11 cellular contexts compared by ENCODE assay signal in the genomic region with DNA sequence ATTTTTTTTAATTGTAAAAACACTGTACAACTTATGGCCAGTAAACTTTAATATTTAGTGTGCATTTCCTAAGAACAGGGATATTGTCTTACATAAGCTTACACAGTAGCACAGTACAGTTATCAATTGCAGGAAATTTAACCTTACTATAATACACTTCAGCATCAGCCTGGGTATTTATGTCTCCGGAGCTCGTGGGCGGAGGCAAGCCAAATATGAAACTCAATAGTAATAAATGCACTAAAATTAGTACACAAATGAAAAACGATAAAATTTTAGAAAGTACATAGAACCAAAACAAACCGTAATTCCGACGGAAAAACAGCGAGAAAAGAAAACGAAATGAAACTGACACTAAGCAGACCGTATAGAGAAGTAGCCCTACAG.
DNase-seq lines count a peak whose midpoint lies in the region; ATAC-seq and TF ChIP-seq lines count a peak whose summit lies in the region.
"Had no signal": no experiment of that assay in that cellular context is flagged by ENCODE, and none has a peak within 500 bp of the region (broad histone marks: within the 10 kb centered on the region; RNA-seq: fewer than 3 reads in every experiment).

No MANE protein-coding gene starts in this region.

- H3K4me3 Mint-ChIP-seq in activated CD4-positive, alpha-beta T cell treated with anti-CD3 and anti-CD28 coated beads, Interleukin-2, amount 10 ng/mL, durations not matched to agents 7 days and 5 days, result peak overlapping the region; percentile 84
- H3K4me3 Mint-ChIP-seq in endothelial cell (ENCODE audit: unreplicated experiment), result no peak overlapping the region

- ATAC-seq in left lung, result no peak

- H3K4me1 ChIP-seq in ACC112 (ENCODE audit: control insufficient read depth, insufficient read depth, low read length, unreplicated experiment) (peaks cover 15% of the 10 kb centered on the region), left lung (peaks cover 8 to 33% of the 10 kb centered on the region in 2 donors)
- H3K4me1 ChIP-seq: testis had no signal

- CTCF ChIA-PET in activated CD4-positive, alpha-beta T cell treated with anti-CD3 and anti-CD28 coated beads, Interleukin-2, amount 10 ng/mL, durations not matched to agents 7 days and 5 days (lab: Charles Lee), result interaction anchor here (0.8 to 4.2 kb wide), 12 partner anchors 9 to 365 kb away, joined by 3 to 21 read pairs (median 4); no protein-coding TSS in a partner anchor

- POLR2A ChIA-PET in activated CD4-positive, alpha-beta T cell treated with anti-CD3 and anti-CD28 coated beads, Interleukin-2, amount 10 ng/mL, durations not matched to agents 7 days and 5 days (lab: Charles Lee), result no interaction called here

- peaks cover 46% of the 10 kb centered on the region for H3K4me1 Mint-ChIP-seq in activated CD4-positive, alpha-beta T cell treated with anti-CD3 and anti-CD28 coated beads, Interleukin-2, amount 10 ng/mL, durations not matched to agents 7 days and 5 days
- H3K4me1 Mint-ChIP-seq in endothelial cell (ENCODE audit: unreplicated experiment), result peaks cover 13% of the 10 kb centered on the region

- H3K27me3 ChIP-seq in ACC112 (ENCODE audit: insufficient read depth, low read length) (no peaks in the 10 kb centered on the region), left lung (peaks cover 61 to 98% of the 10 kb centered on the region in 2 donors)
- H3K27me3 ChIP-seq: testis had no signal

- H3K36me3 ChIP-seq in ACC112 (ENCODE audit: insufficient read depth, low read length) (no peaks in the 10 kb centered on the region), left lung (no peaks in the 10 kb centered on the region)

- peaks cover 0 to 8% of the 10 kb centered on the region in 2 donors for H3K9me3 ChIP-seq in left lung
- H3K9me3 ChIP-seq: testis had no signal

- peaks cover 2% of the 10 kb centered on the region for H3K27me3 Mint-ChIP-seq in activated CD4-positive, alpha-beta T cell treated with anti-CD3 and anti-CD28 coated beads, Interleukin-2, amount 10 ng/mL, durations not matched to agents 7 days and 5 days
- peaks cover 3% of the 10 kb centered on the region for H3K27me3 Mint-ChIP-seq in endothelial cell (ENCODE audit: unreplicated experiment)

- H3K4me3 ChIP-seq in ACC112 (ENCODE audit: low read depth, low read length), result peak overlapping the region; percentile 46
- peak overlapping the region in 1 of 2 donors; percentile 50 for H3K4me3 ChIP-seq in left lung

- peak overlapping the region; percentile 100 for H3K27ac Mint-ChIP-seq in activated CD4-positive, alpha-beta T cell treated with anti-CD3 and anti-CD28 coated beads, Interleukin-2, amount 10 ng/mL, durations not matched to agents 7 days and 5 days
- no peak overlapping the region for H3K27ac Mint-ChIP-seq in endothelial cell (ENCODE audit: unreplicated experiment)

- no peaks in the 10 kb centered on the region for H3K9me3 Mint-ChIP-seq in activated CD4-positive, alpha-beta T cell treated with anti-CD3 and anti-CD28 coated beads, Interleukin-2, amount 10 ng/mL, durations not matched to agents 7 days and 5 days
- H3K9me3 Mint-ChIP-seq in endothelial cell (ENCODE audit: unreplicated experiment), result no peaks in the 10 kb centered on the region

- in situ Hi-C loops in GM13977 (cut with MboI; ENCODE audit: low pct_unique_long_range_greater_than_20kb, low sequenced_read_pairs, unreplicated experiment), result no loop called here

- no peaks in the 10 kb centered on the region for H3K79me2 ChIP-seq in ACC112 (ENCODE audit: control insufficient read depth, insufficient read depth, low read length, unreplicated experiment)

- TF ChIP-seq CTCF in GM20000 (IDR thresholded peaks at IDR 0.05; ENCODE audit: extremely low read depth, missing control alignments) (no peak), left lung (IDR thresholded peaks at IDR 0.05) (no peak), GM13977 (IDR thresholded peaks at IDR 0.05; ENCODE audit: extremely low read depth, insufficient read depth, missing control alignments) (no peak), endothelial cell (IDR thresholded peaks at IDR 0.05; ENCODE audit: unreplicated experiment) (no peak)

- H2AFZ ChIP-seq in ACC112 (ENCODE audit: low read length, unreplicated experiment), result peak overlapping the region; percentile 87

- H3K27ac ChIP-seq in ACC112 (ENCODE audit: low read depth, low read length), result peak overlapping the region; percentile 94
- H3K27ac ChIP-seq in left lung, result peak overlapping the region; percentile 86 to 100

- peaks cover 7% of the 10 kb centered on the region for H3K36me3 Mint-ChIP-seq in activated CD4-positive, alpha-beta T cell treated with anti-CD3 and anti-CD28 coated beads, Interleukin-2, amount 10 ng/mL, durations not matched to agents 7 days and 5 days (ENCODE audit: low read depth)
- H3K36me3 Mint-ChIP-seq in endothelial cell (ENCODE audit: low read depth, unreplicated experiment), result peaks cover 4% of the 10 kb centered on the region

- DNase-seq in GM20000 (ENCODE audit: low spot score) (peak; percentile 22), left lung (no peak), cerebellar nuclear complex (lab: John Stamatoyannopoulos, UW) (no peak), GM13977 (ENCODE audit: low spot score) (no peak), endothelial cell (ENCODE audit: low spot score) (no peak), NCI-H1694 (lab: John Stamatoyannopoulos, UW) (no peak)
- DNase-seq in activated CD4-positive, alpha-beta T cell treated with anti-CD3 and anti-CD28 coated beads, Interleukin-2, amount 10 ng/mL, durations not matched to agents 7 days and 5 days, result no peak
- DNase-seq: GDM1, mesendoderm, testis had no signal

- intact Hi-C loops in left lung (cut with DNase I), result no loop called here
